1 cellular context compared by ENCODE assay signal in the genomic region with DNA sequence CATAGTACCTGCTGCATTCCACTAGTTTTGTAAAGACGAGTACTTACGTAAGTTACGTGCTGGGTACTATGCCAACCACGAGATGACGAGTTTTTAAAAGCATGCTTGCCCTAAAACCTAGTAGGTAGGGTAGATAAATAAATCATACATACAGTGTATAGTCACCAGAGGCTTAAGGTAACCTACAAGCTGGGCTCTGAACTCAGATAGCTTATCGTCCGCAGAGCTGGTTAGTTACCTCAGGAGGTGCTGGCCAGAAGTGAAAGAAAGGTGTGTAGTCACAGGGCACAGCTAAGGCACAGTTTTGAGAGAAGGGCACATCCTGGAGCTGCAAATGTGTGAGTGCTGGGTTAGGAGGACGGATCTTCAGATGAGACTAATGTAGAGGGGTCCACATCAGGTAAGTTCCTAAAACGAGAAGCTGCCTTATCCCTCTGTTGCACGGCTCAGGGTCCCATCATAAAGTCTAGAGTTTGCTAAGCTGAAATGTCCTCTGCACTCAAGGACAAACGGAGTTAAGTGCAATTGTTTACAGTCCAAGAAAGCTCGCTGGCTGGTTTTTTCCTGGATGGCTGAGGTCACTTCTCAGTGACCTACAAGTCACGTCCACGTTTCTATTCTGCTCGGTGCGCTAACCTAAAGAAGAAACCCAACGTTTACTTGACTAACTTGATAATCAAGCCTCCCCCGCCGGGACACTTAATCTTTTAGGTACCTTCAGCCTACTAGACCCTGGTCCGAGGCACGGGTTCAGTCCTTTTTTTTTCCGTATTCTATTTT.
TF ChIP-seq lines count a peak whose summit lies in the region.

No MANE protein-coding gene starts in this region.

TF ChIP-seq in K562, 482 proteins besides CTCF, POLR2A, EP300 and RAD21 (continued from another document):
- TF ChIP-seq, protein P1, sequence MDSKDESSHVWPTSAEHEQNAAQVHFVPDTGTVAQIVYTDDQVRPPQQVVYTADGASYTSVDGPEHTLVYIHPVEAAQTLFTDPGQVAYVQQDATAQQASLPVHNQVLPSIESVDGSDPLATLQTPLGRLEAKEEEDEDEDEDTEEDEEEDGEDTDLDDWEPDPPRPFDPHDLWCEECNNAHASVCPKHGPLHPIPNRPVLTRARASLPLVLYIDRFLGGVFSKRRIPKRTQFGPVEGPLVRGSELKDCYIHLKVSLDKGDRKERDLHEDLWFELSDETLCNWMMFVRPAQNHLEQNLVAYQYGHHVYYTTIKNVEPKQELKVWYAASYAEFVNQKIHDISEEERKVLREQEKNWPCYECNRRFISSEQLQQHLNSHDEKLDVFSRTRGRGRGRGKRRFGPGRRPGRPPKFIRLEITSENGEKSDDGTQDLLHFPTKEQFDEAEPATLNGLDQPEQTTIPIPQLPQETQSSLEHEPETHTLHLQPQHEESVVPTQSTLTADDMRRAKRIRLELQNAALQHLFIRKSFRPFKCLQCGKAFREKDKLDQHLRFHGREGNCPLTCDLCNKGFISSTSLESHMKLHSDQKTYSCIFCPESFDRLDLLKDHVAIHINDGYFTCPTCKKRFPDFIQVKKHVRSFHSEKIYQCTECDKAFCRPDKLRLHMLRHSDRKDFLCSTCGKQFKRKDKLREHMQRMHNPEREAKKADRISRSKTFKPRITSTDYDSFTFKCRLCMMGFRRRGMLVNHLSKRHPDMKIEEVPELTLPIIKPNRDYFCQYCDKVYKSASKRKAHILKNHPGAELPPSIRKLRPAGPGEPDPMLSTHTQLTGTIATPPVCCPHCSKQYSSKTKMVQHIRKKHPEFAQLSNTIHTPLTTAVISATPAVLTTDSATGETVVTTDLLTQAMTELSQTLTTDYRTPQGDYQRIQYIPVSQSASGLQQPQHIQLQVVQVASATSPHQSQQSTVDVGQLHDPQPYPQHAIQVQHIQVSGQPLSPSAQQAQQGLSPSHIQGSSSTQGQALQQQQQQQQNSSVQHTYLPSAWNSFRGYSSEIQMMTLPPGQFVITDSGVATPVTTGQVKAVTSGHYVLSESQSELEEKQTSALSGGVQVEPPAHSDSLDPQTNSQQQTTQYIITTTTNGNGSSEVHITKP (IDR thresholded peaks at IDR 0.05; ENCODE audit: partially characterized antibody): peak; percentile 22
- TF ChIP-seq GTF2E2 (tag; IDR thresholded peaks at IDR 0.05) (peak; percentile 43; the same call in 1 of the 2 replicates), HMG20B (CRISPR knock-in tag; IDR thresholded peaks at IDR 0.05) (no peak), CC2D1A (IDR thresholded peaks at IDR 0.05) (no peak), PTBP1 (IDR thresholded peaks at IDR 0.05; ENCODE audit: low read depth, low read length) (no peak), NEUROD1 (IDR thresholded peaks at IDR 0.05; ENCODE audit: borderline replicate concordance, low read depth, low read length, partially characterized antibody) (no peak), ZNF282 (CRISPR knock-in tag; IDR thresholded peaks at IDR 0.05) (no peak)
- TF ChIP-seq, protein P2, sequence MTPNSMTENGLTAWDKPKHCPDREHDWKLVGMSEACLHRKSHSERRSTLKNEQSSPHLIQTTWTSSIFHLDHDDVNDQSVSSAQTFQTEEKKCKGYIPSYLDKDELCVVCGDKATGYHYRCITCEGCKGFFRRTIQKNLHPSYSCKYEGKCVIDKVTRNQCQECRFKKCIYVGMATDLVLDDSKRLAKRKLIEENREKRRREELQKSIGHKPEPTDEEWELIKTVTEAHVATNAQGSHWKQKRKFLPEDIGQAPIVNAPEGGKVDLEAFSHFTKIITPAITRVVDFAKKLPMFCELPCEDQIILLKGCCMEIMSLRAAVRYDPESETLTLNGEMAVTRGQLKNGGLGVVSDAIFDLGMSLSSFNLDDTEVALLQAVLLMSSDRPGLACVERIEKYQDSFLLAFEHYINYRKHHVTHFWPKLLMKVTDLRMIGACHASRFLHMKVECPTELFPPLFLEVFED (CRISPR knock-in tag; conservative IDR thresholded peaks at IDR 0.05): no peak
- TF ChIP-seq, protein P3, sequence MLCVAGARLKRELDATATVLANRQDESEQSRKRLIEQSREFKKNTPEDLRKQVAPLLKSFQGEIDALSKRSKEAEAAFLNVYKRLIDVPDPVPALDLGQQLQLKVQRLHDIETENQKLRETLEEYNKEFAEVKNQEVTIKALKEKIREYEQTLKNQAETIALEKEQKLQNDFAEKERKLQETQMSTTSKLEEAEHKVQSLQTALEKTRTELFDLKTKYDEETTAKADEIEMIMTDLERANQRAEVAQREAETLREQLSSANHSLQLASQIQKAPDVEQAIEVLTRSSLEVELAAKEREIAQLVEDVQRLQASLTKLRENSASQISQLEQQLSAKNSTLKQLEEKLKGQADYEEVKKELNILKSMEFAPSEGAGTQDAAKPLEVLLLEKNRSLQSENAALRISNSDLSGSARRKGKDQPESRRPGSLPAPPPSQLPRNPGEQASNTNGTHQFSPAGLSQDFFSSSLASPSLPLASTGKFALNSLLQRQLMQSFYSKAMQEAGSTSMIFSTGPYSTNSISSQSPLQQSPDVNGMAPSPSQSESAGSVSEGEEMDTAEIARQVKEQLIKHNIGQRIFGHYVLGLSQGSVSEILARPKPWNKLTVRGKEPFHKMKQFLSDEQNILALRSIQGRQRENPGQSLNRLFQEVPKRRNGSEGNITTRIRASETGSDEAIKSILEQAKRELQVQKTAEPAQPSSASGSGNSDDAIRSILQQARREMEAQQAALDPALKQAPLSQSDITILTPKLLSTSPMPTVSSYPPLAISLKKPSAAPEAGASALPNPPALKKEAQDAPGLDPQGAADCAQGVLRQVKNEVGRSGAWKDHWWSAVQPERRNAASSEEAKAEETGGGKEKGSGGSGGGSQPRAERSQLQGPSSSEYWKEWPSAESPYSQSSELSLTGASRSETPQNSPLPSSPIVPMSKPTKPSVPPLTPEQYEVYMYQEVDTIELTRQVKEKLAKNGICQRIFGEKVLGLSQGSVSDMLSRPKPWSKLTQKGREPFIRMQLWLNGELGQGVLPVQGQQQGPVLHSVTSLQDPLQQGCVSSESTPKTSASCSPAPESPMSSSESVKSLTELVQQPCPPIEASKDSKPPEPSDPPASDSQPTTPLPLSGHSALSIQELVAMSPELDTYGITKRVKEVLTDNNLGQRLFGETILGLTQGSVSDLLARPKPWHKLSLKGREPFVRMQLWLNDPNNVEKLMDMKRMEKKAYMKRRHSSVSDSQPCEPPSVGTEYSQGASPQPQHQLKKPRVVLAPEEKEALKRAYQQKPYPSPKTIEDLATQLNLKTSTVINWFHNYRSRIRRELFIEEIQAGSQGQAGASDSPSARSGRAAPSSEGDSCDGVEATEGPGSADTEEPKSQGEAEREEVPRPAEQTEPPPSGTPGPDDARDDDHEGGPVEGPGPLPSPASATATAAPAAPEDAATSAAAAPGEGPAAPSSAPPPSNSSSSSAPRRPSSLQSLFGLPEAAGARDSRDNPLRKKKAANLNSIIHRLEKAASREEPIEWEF (CRISPR knock-in tag; IDR thresholded peaks at IDR 0.05): no peak
- TF ChIP-seq, protein P4, sequence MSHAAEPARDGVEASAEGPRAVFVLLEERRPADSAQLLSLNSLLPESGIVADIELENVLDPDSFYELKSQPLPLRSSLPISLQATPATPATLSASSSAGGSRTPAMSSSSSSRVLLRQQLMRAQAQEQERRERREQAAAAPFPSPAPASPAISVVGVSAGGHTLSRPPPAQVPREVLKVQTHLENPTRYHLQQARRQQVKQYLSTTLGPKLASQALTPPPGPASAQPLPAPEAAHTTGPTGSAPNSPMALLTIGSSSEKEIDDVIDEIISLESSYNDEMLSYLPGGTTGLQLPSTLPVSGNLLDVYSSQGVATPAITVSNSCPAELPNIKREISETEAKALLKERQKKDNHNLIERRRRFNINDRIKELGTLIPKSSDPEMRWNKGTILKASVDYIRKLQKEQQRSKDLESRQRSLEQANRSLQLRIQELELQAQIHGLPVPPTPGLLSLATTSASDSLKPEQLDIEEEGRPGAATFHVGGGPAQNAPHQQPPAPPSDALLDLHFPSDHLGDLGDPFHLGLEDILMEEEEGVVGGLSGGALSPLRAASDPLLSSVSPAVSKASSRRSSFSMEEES (CRISPR knock-in tag; IDR thresholded peaks at IDR 0.05): no peak
- TF ChIP-seq, protein P5, sequence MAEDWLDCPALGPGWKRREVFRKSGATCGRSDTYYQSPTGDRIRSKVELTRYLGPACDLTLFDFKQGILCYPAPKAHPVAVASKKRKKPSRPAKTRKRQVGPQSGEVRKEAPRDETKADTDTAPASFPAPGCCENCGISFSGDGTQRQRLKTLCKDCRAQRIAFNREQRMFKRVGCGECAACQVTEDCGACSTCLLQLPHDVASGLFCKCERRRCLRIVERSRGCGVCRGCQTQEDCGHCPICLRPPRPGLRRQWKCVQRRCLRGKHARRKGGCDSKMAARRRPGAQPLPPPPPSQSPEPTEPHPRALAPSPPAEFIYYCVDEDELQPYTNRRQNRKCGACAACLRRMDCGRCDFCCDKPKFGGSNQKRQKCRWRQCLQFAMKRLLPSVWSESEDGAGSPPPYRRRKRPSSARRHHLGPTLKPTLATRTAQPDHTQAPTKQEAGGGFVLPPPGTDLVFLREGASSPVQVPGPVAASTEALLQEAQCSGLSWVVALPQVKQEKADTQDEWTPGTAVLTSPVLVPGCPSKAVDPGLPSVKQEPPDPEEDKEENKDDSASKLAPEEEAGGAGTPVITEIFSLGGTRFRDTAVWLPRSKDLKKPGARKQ (CRISPR knock-in tag; IDR thresholded peaks at IDR 0.05): 0 out of 2 replicates have a peak, but pooled peaks have one; percentile 12
